Comparison of ENCODE assay signal across 29 cellular contexts in the genomic region with DNA sequence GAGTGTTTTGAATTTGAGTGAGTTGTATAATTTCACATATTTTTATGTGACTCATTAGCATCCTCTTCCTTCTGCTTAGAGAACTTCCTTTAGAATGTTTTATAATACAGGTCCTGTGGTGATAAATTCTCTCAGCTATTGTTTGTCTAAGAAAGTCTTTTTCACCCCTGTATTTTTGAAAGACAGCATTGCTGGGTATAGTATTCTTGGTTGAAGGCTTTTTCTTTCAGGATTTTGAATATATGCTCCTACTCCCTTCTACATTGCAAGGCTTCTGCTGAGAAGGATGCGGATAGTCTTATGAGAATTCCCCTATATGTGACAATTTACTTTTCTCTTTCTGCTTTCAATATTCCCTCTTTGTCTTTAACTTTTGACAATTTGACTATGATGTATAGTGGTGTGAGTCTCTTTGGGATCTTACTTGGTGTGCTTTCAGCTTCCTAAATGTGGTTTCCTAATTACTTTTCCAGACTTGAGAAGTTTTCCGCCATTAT.
"Had no signal": no experiment of that assay in that cellular context is flagged by ENCODE, and none has a peak within 500 bp of the region (broad histone marks: within the 10 kb centered on the region; RNA-seq: fewer than 3 reads in every experiment).

No MANE protein-coding gene starts in this region.

- FAIRE-seq: endometrium had no signal

- H3K27ac ChIP-seq: adrenal gland, ascending aorta, breast epithelium, cardiac muscle cell, colonic mucosa, gastrocnemius medialis, heart left ventricle, WERI-Rb-1 had no signal

- H3K27me3 ChIP-seq: ascending aorta, breast epithelium, cardiac muscle cell, colonic mucosa, gastrocnemius medialis had no signal

- DNase-seq: activated B cell treated with CpG ODN at 0.5 μM for 24 hours; activated CD4-positive, alpha-beta T cell treated with anti-CD3 and anti-CD28 coated beads for 48 hours; activated CD4-positive, alpha-beta T cell treated with anti-CD3 and anti-CD28 coated beads, Interleukin-2, amount 50 U/mL, for 1 hour; activated CD4-positive, alpha-beta T cell treated with anti-CD3 and anti-CD28 coated beads, Interleukin-2, amount 50 U/mL, for 48 hours; activated CD8-positive, alpha-beta memory T cell treated with anti-CD3 and anti-CD28 coated beads for 24 hours; activated CD8-positive, alpha-beta T cell treated with anti-CD3 and anti-CD28 coated beads for 36 hours; activated effector memory CD4-positive, alpha-beta T cell treated with anti-CD3 and anti-CD28 coated beads, Interleukin-2, amount 50 U/mL, for 16 hours; activated naive CD4-positive, alpha-beta T cell treated with anti-CD3 and anti-CD28 coated beads for 36 hours; activated naive CD8-positive, alpha-beta T cell treated with anti-CD3 and anti-CD28 coated beads for 36 hours; activated naive CD8-positive, alpha-beta T cell treated with anti-CD3 and anti-CD28 coated beads, Interleukin-2, amount 50 U/mL, for 24 hours; activated T-cell treated with anti-CD3 and anti-CD28 coated beads, Interleukin-2, amount 50 U/mL, for 4 hours; adrenal gland; central memory CD4-positive, alpha-beta T cell; cerebellar nuclear complex; colonic mucosa; effector CD8-positive, alpha-beta T cell; foreskin fibroblast; gastrocnemius medialis; glutamatergic neuron; heart left ventricle; T-helper 17 cell; T1000; WERI-Rb-1 had no signal

- ATAC-seq: activated CD4-positive, CD25-positive, alpha-beta regulatory T cell treated with anti-CD3 and anti-CD28 coated beads, Interleukin-2, amount 50 U/mL, for 24 hours; activated CD8-positive, alpha-beta T cell treated with anti-CD3 and anti-CD28 coated beads for 36 hours; activated naive CD8-positive, alpha-beta T cell treated with anti-CD3 and anti-CD28 coated beads, Interleukin-2, amount 50 U/mL, for 24 hours; activated T-cell treated with anti-CD3 and anti-CD28 coated beads, Interleukin-2, amount 50 U/mL, for 4 hours; esophagus mucosa; gastrocnemius medialis; heart left ventricle; T-helper 17 cell had no signal

- H3K36me3 ChIP-seq: adrenal gland, ascending aorta, breast epithelium, cardiac muscle cell, colonic mucosa, gastrocnemius medialis, heart left ventricle, WERI-Rb-1 had no signal

- H3K4me1 ChIP-seq: adrenal gland, ascending aorta, breast epithelium, colonic mucosa, gastrocnemius medialis, heart left ventricle had no signal

- H3K9me3 ChIP-seq: colonic mucosa had no signal

- H3K4me3 ChIP-seq: adrenal gland, ascending aorta, breast epithelium, cardiac muscle cell, colonic mucosa, gastrocnemius medialis, heart left ventricle had no signal
